In genomic region chr2:11416191-11416590, GRCh38 we compare ENCODE assay signal across 20 cellular contexts. TPM values are rescaled to one million over a fixed set of nuclear protein-coding genes. Genes with fewer than 3 reads are reported as not detected.
A peak's percentile ranks its signal among the peaks of the same experiment; 100 is the strongest.
DNase-seq lines count a peak whose midpoint lies in the region; ATAC-seq lines count a peak whose summit lies in the region.
"Had no signal": no experiment of that assay in that cellular context is flagged by ENCODE, and none has a peak within 500 bp of the region (broad histone marks: within the 10 kb centered on the region; RNA-seq: fewer than 3 reads in every experiment).

No MANE protein-coding gene starts in this region.

- no peak overlapping the region for H2BK5ac ChIP-seq in mesenchymal stem cell (ENCODE audit: low read depth, low read length, poor library complexity, severe bottlenecking)

- H3K4me3 ChIP-seq in BLaER1 (no peak overlapping the region), mesenchymal stem cell (ENCODE audit: insufficient read depth in 1 of 2, low read depth in 1 of 2, low read length in 2 of 2) (no peak overlapping the region)
- H3K4me3 ChIP-seq: GM12878, SK-N-MC had no signal

- H2AK5ac ChIP-seq in mesenchymal stem cell (ENCODE audit: low read length, severe bottlenecking), result no peak overlapping the region

- ATAC-seq in GM19324 (IDR thresholded peaks at IDR 0.05; ENCODE audit: low FRiP score, unreplicated experiment) (no peak), left cardiac atrium (no peak)
- ATAC-seq: GM12878, HCT116 had no signal

- no peak overlapping the region for H3K9ac ChIP-seq in BLaER1
- no peak overlapping the region for H3K9ac ChIP-seq in mesenchymal stem cell (ENCODE audit: low read length)

- H3K18ac ChIP-seq in mesenchymal stem cell (ENCODE audit: low read depth in 1 of 2, low read length in 2 of 2), result no peak overlapping the region

- H3K4me2 ChIP-seq in BLaER1 (peak overlapping the region; percentile 52), mesenchymal stem cell (ENCODE audit: low read length, poor library complexity, severe bottlenecking) (no peak overlapping the region)

- H3K14ac ChIP-seq in mesenchymal stem cell (ENCODE audit: low read length in 2 of 2), result no peak overlapping the region

- H2AFZ ChIP-seq in mesenchymal stem cell (ENCODE audit: low read depth, low read length), result no peak overlapping the region

- peak overlapping the region; percentile 12 for H4K91ac ChIP-seq in mesenchymal stem cell (ENCODE audit: low read length)

- H2BK12ac ChIP-seq in mesenchymal stem cell (ENCODE audit: low read length in 2 of 2), result no peak overlapping the region

- no peak overlapping the region for H3K23ac ChIP-seq in mesenchymal stem cell (ENCODE audit: low read length in 2 of 2)

- WGBS in mesenchymal stem cell, result 91% methylated on average over 2 of the region's 2 CpGs

- H3K36me3 ChIP-seq in BLaER1 (no peaks in the 10 kb centered on the region), mesenchymal stem cell (ENCODE audit: control insufficient read depth in 1 of 2, insufficient read depth in 2 of 2, low read depth in 1 of 2, low read length in 2 of 2) (no peaks in the 10 kb centered on the region)

- H3K27me3 ChIP-seq in BLaER1 (no peaks in the 10 kb centered on the region), mesenchymal stem cell (ENCODE audit: control insufficient read depth in 1 of 2, insufficient read depth in 1 of 2, low read length in 2 of 2) (peaks cover 0 to 3% of the 10 kb centered on the region in 2 experiments)

- H3K9me3 ChIP-seq in BLaER1 (0 out of 2 replicates have a peak, but pooled peaks cover 3% of the 10 kb centered on the region), mesenchymal stem cell (ENCODE audit: control insufficient read depth, low read length) (peaks cover 8% of the 10 kb centered on the region)

- H3K4me1 ChIP-seq in BLaER1, result peaks cover 11% of the 10 kb centered on the region
- no peaks in the 10 kb centered on the region for H3K4me1 ChIP-seq in mesenchymal stem cell (ENCODE audit: control insufficient read depth, insufficient read depth, low read depth, low read length)

- DNase-seq in LHCN-M2 (ENCODE audit: low read depth) (peak; percentile 56), RPMI7951 (ENCODE audit: low read depth) (peak; percentile 38), mesenchymal stem cell (no peak), left cardiac atrium (no peak), COR-L47 (lab: John Stamatoyannopoulos, UW) (no peak)
- DNase-seq: DMS53, EL, GOT3, IMR-90, NCI-H1048, NCI-H1694, NCI-H2081 treated with DMSO at 0.1 percent for 48 hours, NCI-H2227 treated with DMSO at 0.1 percent for 48 hours, NCI-H510A treated with DMSO at 0.1 percent for 48 hours, Right ventricle myocardium superior had no signal

- H2BK120ac ChIP-seq in mesenchymal stem cell (ENCODE audit: low read depth, low read length), result no peak overlapping the region

- H4K8ac ChIP-seq in mesenchymal stem cell (ENCODE audit: low read length), result no peak overlapping the region

- no peaks in the 10 kb centered on the region for H4K20me1 ChIP-seq in BLaER1

- no peaks in the 10 kb centered on the region for H3K79me1 ChIP-seq in mesenchymal stem cell (replicated peaks; ENCODE audit: low read length, poor library complexity, severe bottlenecking)

- intact Hi-C loops in left cardiac atrium (cut with DNase I), result no loop called here

- H3K27ac ChIP-seq in BLaER1 (no peak overlapping the region), mesenchymal stem cell (ENCODE audit: low read length, poor library complexity, severe bottlenecking) (no peak overlapping the region)
- H3K27ac ChIP-seq: SK-N-MC had no signal

- no peak overlapping the region for H2BK15ac ChIP-seq in mesenchymal stem cell (ENCODE audit: low read depth, poor library complexity, severe bottlenecking)

- no peak overlapping the region for H3K4ac ChIP-seq in mesenchymal stem cell (ENCODE audit: low read depth in 1 of 2, low read length in 2 of 2)

RNA-seq across cellular contexts. Expression of gene E2F6, which starts 49.8 kb away (rescaled TPM):
- total RNA-seq in LHCN-M2 (2014; rRNA removed), result 21.9 and 23.6 TPM in 2 replicates
- polyA plus RNA-seq in LHCN-M2 (2012), result 8.9 TPM
- total RNA-seq in RPMI7951 (2014; rRNA removed; shearing (Covaris generic)), result 19.1 and 22.0 TPM in 2 replicates
- polyA plus RNA-seq in mesenchymal stem cell (2013, experiment 1 of 2), result 11.7 TPM
- polyA plus RNA-seq in mesenchymal stem cell (2013, experiment 2 of 2), result 12.0 TPM
- total RNA-seq in left cardiac atrium, result 10 to 100 TPM; 11.7 to 19.5 TPM

Comparison
In these comparisons a context has a peak if more than half of its experiments do, and no peak if none do; other contexts are left out.
1. DNase-seq: peak in LHCN-M2 (single experiment) and RPMI7951 (single experiment); none in mesenchymal stem cell (single experiment), left cardiac atrium (single experiment) and COR-L47 (single experiment).